ENCODE assay signal across 21 cellular contexts in genomic region chr18:10732990-10733389, GRCh38.
DNase-seq lines count a peak whose midpoint lies in the region; ATAC-seq and TF ChIP-seq lines count a peak whose summit lies in the region.
"Had no signal": no experiment of that assay in that cellular context is flagged by ENCODE, and none has a peak within 500 bp of the region (broad histone marks: within the 10 kb centered on the region; RNA-seq: fewer than 3 reads in every experiment).

No MANE protein-coding gene starts in this region.

- H3K27me3 ChIP-seq in GM23338 (ENCODE audit: insufficient read depth) (no peaks in the 10 kb centered on the region), HUES48 (ENCODE audit: control insufficient read depth, insufficient read depth, low read length) (no peaks in the 10 kb centered on the region), iPS-18a (ENCODE audit: control insufficient read depth, insufficient read depth, low read length) (no peaks in the 10 kb centered on the region), sigmoid colon (no peaks in the 10 kb centered on the region)
- H3K27me3 ChIP-seq: BLaER1 had no signal

- H3K27me3 Mint-ChIP-seq in GM23338 (ENCODE audit: insufficient read depth, low read depth, poor library complexity): no peaks in the 10 kb centered on the region
- no peaks in the 10 kb centered on the region for H3K27me3 Mint-ChIP-seq in WTC11 (ENCODE audit: low read depth)
- peaks cover 4 to 21% of the 10 kb centered on the region in 2 donors for H3K27me3 Mint-ChIP-seq in stimulated activated naive B cell treated with anti-CD40 and anti-IgM and Interleukin-4, amounts not matched to agents 10 μg/mL and 1 μg/mL and 100 μg/mL, for 72 hours
- H3K27me3 Mint-ChIP-seq: B cell; CD8-positive, alpha-beta memory T cell had no signal

- POLR2A ChIA-PET in WTC11 (lab: Charles Lee): no interaction called here

- H3K4me1 ChIP-seq in GM23338 (ENCODE audit: insufficient read depth): peaks cover 17% of the 10 kb centered on the region
- H3K4me1 ChIP-seq in HUES48 (ENCODE audit: control insufficient read depth, insufficient read depth, low read length): peaks cover 17% of the 10 kb centered on the region
- H3K4me1 ChIP-seq in iPS-18a (ENCODE audit: control insufficient read depth, low read depth, low read length): peaks cover 20% of the 10 kb centered on the region
- no peaks in the 10 kb centered on the region for H3K4me1 ChIP-seq in sigmoid colon
- H3K4me1 ChIP-seq: BLaER1 had no signal

- no peaks in the 10 kb centered on the region for H4K20me1 ChIP-seq in GM23338 (replicated peaks; ENCODE audit: insufficient read depth)
- H4K20me1 ChIP-seq: BLaER1 had no signal

- no peak overlapping the region for H3K9ac ChIP-seq in HUES48 (ENCODE audit: low read depth, low read length)
- H3K9ac ChIP-seq in iPS-18a (ENCODE audit: low read length): no peak overlapping the region
- H3K9ac ChIP-seq: BLaER1, GM23248 had no signal

- intact Hi-C loops in sigmoid colon (cut with DNase I): no loop called here

- 0 out of 2 replicates have a peak overlapping the region, but pooled peaks have one; percentile 3 for H3K4me2 ChIP-seq in GM23338
- H3K4me2 ChIP-seq: BLaER1 had no signal

- no peaks in the 10 kb centered on the region for H3K36me3 ChIP-seq in GM23338 (ENCODE audit: insufficient read depth)
- H3K36me3 ChIP-seq in HUES48 (ENCODE audit: control insufficient read depth, insufficient read depth, low read length): no peaks in the 10 kb centered on the region
- H3K36me3 ChIP-seq in iPS-18a (ENCODE audit: control insufficient read depth, low read depth, low read length): no peaks in the 10 kb centered on the region
- no peaks in the 10 kb centered on the region for H3K36me3 ChIP-seq in sigmoid colon
- H3K36me3 ChIP-seq: BLaER1 had no signal

- H3K9me3 ChIP-seq in HUES48 (ENCODE audit: control insufficient read depth, insufficient read depth, low read length): no peaks in the 10 kb centered on the region
- H3K9me3 ChIP-seq in iPS-18a (ENCODE audit: control insufficient read depth, low read depth, low read length): no peaks in the 10 kb centered on the region
- no peaks in the 10 kb centered on the region for H3K9me3 ChIP-seq in sigmoid colon
- H3K9me3 ChIP-seq: BLaER1 had no signal

- no peak for TF ChIP-seq POLR2A in sigmoid colon (IDR thresholded peaks at IDR 0.05)

- H3K4me3 Mint-ChIP-seq in GM23338: peak overlapping the region; percentile 2; the same call in 1 of the 3 replicates
- H3K4me3 Mint-ChIP-seq in WTC11: no peak overlapping the region
- H3K4me3 Mint-ChIP-seq in stimulated activated naive B cell treated with anti-CD40 and anti-IgM and Interleukin-4, amounts not matched to agents 10 μg/mL and 1 μg/mL and 100 μg/mL, for 72 hours: no peak overlapping the region
- H3K4me3 Mint-ChIP-seq: B cell; CD4-positive, CD25-positive, alpha-beta regulatory T cell; CD8-positive, alpha-beta memory T cell had no signal

- no peak overlapping the region for H2AFZ ChIP-seq in GM23338
- H2AFZ ChIP-seq: GM23248 had no signal

- no peaks in the 10 kb centered on the region for H3K9me2 ChIP-seq in GM23338 (ENCODE audit: insufficient read depth)

- no peak for TF ChIP-seq CTCF in GM23338 (conservative IDR thresholded peaks at IDR 0.05; ENCODE audit: low read depth in 2 of 2)
- no peak for TF ChIP-seq CTCF in WTC11 (IDR thresholded peaks at IDR 0.05)
- no peak for TF ChIP-seq CTCF in sigmoid colon (IDR thresholded peaks at IDR 0.05)

- peak; percentile 81 for ATAC-seq in GM23338
- ATAC-seq in WTC11: peak; percentile 51; the same call in 1 of the 2 replicates
- ATAC-seq in stimulated activated naive B cell treated with anti-CD40 and anti-IgM and Interleukin-4, amounts not matched to agents 10 μg/mL and 1 μg/mL and 100 μg/mL, for 72 hours (replicated peaks): no peak
- ATAC-seq: GM12878 had no signal

- CTCF ChIA-PET in WTC11 (lab: Charles Lee): no interaction called here

- peak overlapping the region; percentile 94 for H3K27ac Mint-ChIP-seq in GM23338
- peak overlapping the region; percentile 93 for H3K27ac Mint-ChIP-seq in WTC11
- no peak overlapping the region for H3K27ac Mint-ChIP-seq in stimulated activated naive B cell treated with anti-CD40 and anti-IgM and Interleukin-4, amounts not matched to agents 10 μg/mL and 1 μg/mL and 100 μg/mL, for 72 hours
- H3K27ac Mint-ChIP-seq: B cell; CD4-positive, CD25-positive, alpha-beta regulatory T cell; CD8-positive, alpha-beta memory T cell had no signal

- no peaks in the 10 kb centered on the region; the same call in 2 of the 3 replicates for H3K9me3 Mint-ChIP-seq in GM23338
- no peaks in the 10 kb centered on the region for H3K9me3 Mint-ChIP-seq in WTC11
- H3K9me3 Mint-ChIP-seq in stimulated activated naive B cell treated with anti-CD40 and anti-IgM and Interleukin-4, amounts not matched to agents 10 μg/mL and 1 μg/mL and 100 μg/mL, for 72 hours: no peaks in the 10 kb centered on the region
- H3K9me3 Mint-ChIP-seq: CD8-positive, alpha-beta memory T cell had no signal

- H3K79me2 ChIP-seq in GM23338 (replicated peaks; ENCODE audit: insufficient read depth): no peaks in the 10 kb centered on the region

- H3K4me1 Mint-ChIP-seq in GM23338: peaks cover 19% of the 10 kb centered on the region
- peaks cover 17% of the 10 kb centered on the region for H3K4me1 Mint-ChIP-seq in WTC11
- H3K4me1 Mint-ChIP-seq in stimulated activated naive B cell treated with anti-CD40 and anti-IgM and Interleukin-4, amounts not matched to agents 10 μg/mL and 1 μg/mL and 100 μg/mL, for 72 hours: no peaks in the 10 kb centered on the region
- H3K4me1 Mint-ChIP-seq: B cell; CD4-positive, CD25-positive, alpha-beta regulatory T cell; CD8-positive, alpha-beta memory T cell had no signal

- no peak for TF ChIP-seq EP300 in sigmoid colon (IDR thresholded peaks at IDR 0.05)

- H3F3A ChIP-seq in GM23338 (replicated peaks; ENCODE audit: low read depth): no peaks in the 10 kb centered on the region

- 49 to 63% methylated on average over 4 of the region's 4 CpGs for WGBS in sigmoid colon, 2 donors

- peaks cover 14% of the 10 kb centered on the region; the same call in 2 of the 3 replicates for H3K36me3 Mint-ChIP-seq in GM23338 (ENCODE audit: low read depth)
- peaks cover 6% of the 10 kb centered on the region for H3K36me3 Mint-ChIP-seq in WTC11
- no peaks in the 10 kb centered on the region for H3K36me3 Mint-ChIP-seq in stimulated activated naive B cell treated with anti-CD40 and anti-IgM and Interleukin-4, amounts not matched to agents 10 μg/mL and 1 μg/mL and 100 μg/mL, for 72 hours
- H3K36me3 Mint-ChIP-seq: CD4-positive, CD25-positive, alpha-beta regulatory T cell; CD8-positive, alpha-beta memory T cell had no signal

- no peak overlapping the region for H3K4me3 ChIP-seq in GM23338
- no peak overlapping the region for H3K4me3 ChIP-seq in HUES48 (ENCODE audit: low read depth, low read length)
- H3K4me3 ChIP-seq in iPS-18a (ENCODE audit: low read length): peak overlapping the region; percentile 14
- no peak overlapping the region for H3K4me3 ChIP-seq in sigmoid colon
- H3K4me3 ChIP-seq: BLaER1, GM12878, GM23248 had no signal

- DNase-seq in GM23338 (ENCODE audit: low spot score) (peak; percentile 38), WTC11 (ENCODE audit: low spot score) (no peak), sigmoid colon (no peak), ureter (ENCODE audit: low spot score) (no peak), NCI-H1417 treated with DMSO at 0.1 percent for 48 hours (lab: John Stamatoyannopoulos, UW) (no peak)
- DNase-seq in stimulated activated naive B cell treated with anti-CD40 and anti-IgM and Interleukin-4, amounts not matched to agents 10 μg/mL and 1 μg/mL and 100 μg/mL, for 72 hours: no peak
- DNase-seq: CD4-positive, CD25-positive, alpha-beta regulatory T cell; CD8-positive, alpha-beta memory T cell; DMS 273 treated with DMSO at 0.1 percent for 48 hours; DMS79; EL; GDM1; GM23248; HCEC 1CT had no signal

- H3K27ac ChIP-seq in GM23338 (ENCODE audit: low read depth) (peak overlapping the region; percentile 27), HUES48 (ENCODE audit: low read depth, low read length) (peak overlapping the region; percentile 2), iPS-18a (ENCODE audit: low read length) (peak overlapping the region; percentile 13), sigmoid colon (no peak overlapping the region)
- H3K27ac ChIP-seq: 22Rv1, BLaER1, C4-2B, GM23248 had no signal

TF ChIP-seq in GM23338, 12 proteins besides CTCF, POLR2A, EP300 and RAD21 (continues in another document):
- no peak for TF ChIP-seq CREB1 (CRISPR knock-in tag; IDR thresholded peaks at IDR 0.05; ENCODE audit: low read depth)
- TF ChIP-seq ZNF331 (CRISPR knock-in tag; IDR thresholded peaks at IDR 0.05; ENCODE audit: low read depth): no peak
- no peak for TF ChIP-seq EZH2phosphoT487 (IDR thresholded peaks at IDR 0.05; ENCODE audit: unreplicated experiment)

TF ChIP-seq in WTC11, 78 proteins besides CTCF, POLR2A, EP300 and RAD21:
- TF ChIP-seq, protein P1, sequence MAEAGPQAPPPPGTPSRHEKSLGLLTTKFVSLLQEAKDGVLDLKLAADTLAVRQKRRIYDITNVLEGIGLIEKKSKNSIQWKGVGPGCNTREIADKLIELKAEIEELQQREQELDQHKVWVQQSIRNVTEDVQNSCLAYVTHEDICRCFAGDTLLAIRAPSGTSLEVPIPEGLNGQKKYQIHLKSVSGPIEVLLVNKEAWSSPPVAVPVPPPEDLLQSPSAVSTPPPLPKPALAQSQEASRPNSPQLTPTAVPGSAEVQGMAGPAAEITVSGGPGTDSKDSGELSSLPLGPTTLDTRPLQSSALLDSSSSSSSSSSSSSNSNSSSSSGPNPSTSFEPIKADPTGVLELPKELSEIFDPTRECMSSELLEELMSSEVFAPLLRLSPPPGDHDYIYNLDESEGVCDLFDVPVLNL (CRISPR knock-in tag; IDR thresholded peaks at IDR 0.05; ENCODE audit: borderline replicate concordance, low read depth): no peak
- TF ChIP-seq ZNF512 (CRISPR knock-in tag; IDR thresholded peaks at IDR 0.05; ENCODE audit: borderline replicate concordance) (no peak), NFATC4 (CRISPR knock-in tag; IDR thresholded peaks at IDR 0.05) (no peak)

Comparison
In these comparisons a context has a peak if more than half of its experiments do, and no peak if none do; other contexts are left out.
1. ATAC-seq: peak in GM23338 (single experiment) and WTC11 (single experiment); none in stimulated activated naive B cell treated with anti-CD40 and anti-IgM and Interleukin-4, amounts not matched to agents 10 μg/mL and 1 μg/mL and 100 μg/mL, for 72 hours (0 of 2).
2. H3K27ac ChIP-seq: peak in GM23338 (single experiment), HUES48 (single experiment) and iPS-18a (single experiment); none in sigmoid colon (0 of 4).